13 cellular contexts compared by ENCODE assay signal in genomic region chr1:174447866-174448530, GRCh38. TPM values are rescaled to one million over a fixed set of nuclear protein-coding genes. Genes with fewer than 3 reads are reported as not detected.
"Had no signal": no experiment of that assay in that cellular context is flagged by ENCODE, and none has a peak within 500 bp of the region (broad histone marks: within the 10 kb centered on the region; RNA-seq: fewer than 3 reads in every experiment).

GPR52 (plus strand) TSS chr1:174447964; CDS start chr1:174448112, 148 bp downstream.

- H3K9me3 Mint-ChIP-seq: activated naive CD4-positive, alpha-beta T cell treated with anti-CD3 and anti-CD28 coated beads, Interleukin-2, amount 50 U/mL, for 72 hours; immature natural killer cell; neural crest cell had no signal

- H3K4me3 Mint-ChIP-seq: immature natural killer cell, neural crest cell had no signal

- H3K27me3 Mint-ChIP-seq: brain had no signal

- ATAC-seq: activated CD4-positive, CD25-positive, alpha-beta regulatory T cell treated with anti-CD3 and anti-CD28 coated beads, Interleukin-2, amount 50 U/mL, for 24 hours; activated naive CD4-positive, alpha-beta T cell treated with anti-CD3 and anti-CD28 coated beads, Interleukin-2, amount 50 U/mL, for 72 hours; left cardiac atrium; pancreas had no signal

- H3K36me3 Mint-ChIP-seq: brain, immature natural killer cell had no signal

- DNase-seq: activated CD4-positive, alpha-beta T cell treated with anti-CD3 and anti-CD28 coated beads, Interleukin-2, amount 50 U/mL, for 4 hours; activated effector memory CD4-positive, alpha-beta T cell treated with anti-CD3 and anti-CD28 coated beads, Interleukin-2, amount 50 U/mL, for 16 hours; activated T-cell treated with anti-CD3 and anti-CD28 coated beads, Interleukin-2, amount 50 U/mL, for 1 hour; glutamatergic neuron; immature natural killer cell; left cardiac atrium; pancreas; tibial artery had no signal

- H3K27ac Mint-ChIP-seq: activated naive CD4-positive, alpha-beta T cell treated with anti-CD3 and anti-CD28 coated beads, Interleukin-2, amount 50 U/mL, for 72 hours had no signal

- FAIRE-seq: endometrium, pancreas had no signal

RNA-seq across cellular contexts. Expression of gene GPR52, which starts in this region (rescaled TPM):
- polyA plus RNA-seq: immature natural killer cell had no signal
